ENCODE assay signal across 13 cellular contexts in the genomic region with DNA sequence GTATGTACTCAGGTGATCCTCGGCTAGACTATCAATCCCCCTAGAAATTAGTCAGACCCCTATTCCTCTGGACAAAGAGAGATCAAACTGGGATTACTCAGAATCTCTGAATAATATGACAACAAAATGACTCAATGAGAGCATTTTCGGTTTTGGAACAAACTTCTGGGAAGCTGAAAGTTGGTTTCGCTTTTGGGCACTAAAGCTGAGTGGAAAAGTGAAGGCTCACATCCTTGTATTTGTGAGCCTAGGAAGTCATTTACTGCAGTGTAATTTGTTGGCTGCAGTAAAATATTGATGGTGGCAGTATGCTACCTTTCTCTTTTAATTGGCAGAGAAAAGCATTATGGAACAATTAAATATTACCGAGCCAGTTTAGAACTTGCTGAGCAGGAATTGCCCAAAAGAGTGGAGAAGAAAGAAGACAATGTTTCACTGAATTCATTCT.
A peak's percentile ranks its signal among the peaks of the same experiment; 100 is the strongest.
DNase-seq lines count a peak whose midpoint lies in the region; ATAC-seq and TF ChIP-seq lines count a peak whose summit lies in the region.
"Had no signal": no experiment of that assay in that cellular context is flagged by ENCODE, and none has a peak within 500 bp of the region (broad histone marks: within the 10 kb centered on the region; RNA-seq: fewer than 3 reads in every experiment).

No MANE protein-coding gene starts in this region.

- ATAC-seq in mucosa of descending colon (peak; percentile 84), GM18870 (IDR thresholded peaks at IDR 0.05; ENCODE audit: unreplicated experiment) (no peak)
- ATAC-seq: activated CD8-positive, alpha-beta T cell treated with anti-CD3 and anti-CD28 coated beads, Interleukin-2, amount 10 ng/mL, durations not matched to agents 7 days and 5 days had no signal

- intact Hi-C loops in mucosa of descending colon (cut with DNase I, micrococcal nuclease): no loop called here
- intact Hi-C loops in ascending aorta (cut with DNase I): no loop called here

- no peaks in the 10 kb centered on the region for H3K27me3 ChIP-seq in ascending aorta

- no peak overlapping the region for H3K27ac ChIP-seq in ascending aorta
- H3K27ac ChIP-seq: BLaER1 had no signal

- H3K36me3 ChIP-seq in mucosa of descending colon (ENCODE audit: low read depth) (no peaks in the 10 kb centered on the region), ascending aorta (no peaks in the 10 kb centered on the region)
- H3K36me3 ChIP-seq: BLaER1 had no signal

- H3K4me1 ChIP-seq in mucosa of descending colon (ENCODE audit: low read depth) (no peaks in the 10 kb centered on the region), ascending aorta (no peaks in the 10 kb centered on the region)
- H3K4me1 ChIP-seq: BLaER1 had no signal

- H3K4me3 ChIP-seq in AG10803 (ENCODE audit: low read length) (peak overlapping the region; percentile 20), choroid plexus epithelial cell (ENCODE audit: low read depth, low read length) (no peak overlapping the region), mucosa of descending colon (no peak overlapping the region), ascending aorta (no peak overlapping the region)
- H3K4me3 ChIP-seq: BLaER1 had no signal

- peak; percentile 6 for DNase-seq in AG10803 (ENCODE audit: low read depth)
- peak; percentile 68 for DNase-seq in NCI-H774 (lab: John Stamatoyannopoulos, UW)
- peak; percentile 47 for DNase-seq in choroid plexus epithelial cell (ENCODE audit: low read depth)
- DNase-seq in mucosa of descending colon: peak in 1 of 3 donors; percentile 14
- no peak for DNase-seq in ascending aorta (ENCODE audit: low spot score in 2 of 2)
- no peak for DNase-seq in nucleus accumbens (lab: John Stamatoyannopoulos, UW)
- DNase-seq in stimulated activated naive CD4-positive, alpha-beta T cell (lab: John Stamatoyannopoulos, UW): no peak
- DNase-seq: activated CD8-positive, alpha-beta T cell treated with anti-CD3 and anti-CD28 coated beads, Interleukin-2, amount 10 ng/mL, durations not matched to agents 7 days and 5 days; activated naive CD4-positive, alpha-beta T cell treated with anti-CD3 and anti-CD28 coated beads, Interleukin-2, amount 10 ng/mL, durations not matched to agents 7 days and 5 days; NCI-H2107; stimulated activated CD8-positive, alpha-beta memory T cell treated with anti-CD3 and anti-CD28 coated beads, Interleukin-4, amount 100 ng/mL, for 48 hours had no signal

- no peaks in the 10 kb centered on the region for H3K9me3 ChIP-seq in mucosa of descending colon
- H3K9me3 ChIP-seq in ascending aorta: no peaks in the 10 kb centered on the region

- no peak for TF ChIP-seq CTCF in AG10803 (conservative IDR thresholded peaks at IDR 0.05; ENCODE audit: low read length)
- TF ChIP-seq CTCF in choroid plexus epithelial cell (conservative IDR thresholded peaks at IDR 0.05; ENCODE audit: low read depth, low read length): no peak
- no peak for TF ChIP-seq CTCF in mucosa of descending colon (IDR thresholded peaks at IDR 0.05)
- TF ChIP-seq CTCF in ascending aorta (IDR thresholded peaks at IDR 0.05): no peak

Comparison
In these comparisons a context has a peak if more than half of its experiments do, and no peak if none do; other contexts are left out.
1. DNase-seq: peak in AG10803 (single experiment), NCI-H774 (single experiment) and choroid plexus epithelial cell (single experiment); none in ascending aorta (0 of 2), nucleus accumbens (0 of 56) and stimulated activated naive CD4-positive, alpha-beta T cell (0 of 6).